8 cellular contexts compared by ENCODE assay signal in genomic region chr13:101942038-101942437, GRCh38.
DNase-seq lines count a peak whose midpoint lies in the region; ATAC-seq, FAIRE-seq and TF ChIP-seq lines count a peak whose summit lies in the region.

No MANE protein-coding gene starts in this region.

- no peaks in the 10 kb centered on the region for H3K4me1 Mint-ChIP-seq in activated CD4-positive, alpha-beta T cell treated with anti-CD3 and anti-CD28 coated beads, Interleukin-2, amount 10 ng/mL, durations not matched to agents 7 days and 5 days
- H3K4me1 Mint-ChIP-seq in activated naive CD8-positive, alpha-beta T cell treated with anti-CD3 and anti-CD28 coated beads, Interleukin-2, amount 50 U/mL, for 24 hours = no peaks in the 10 kb centered on the region

- H3K27ac Mint-ChIP-seq in activated CD4-positive, alpha-beta T cell treated with anti-CD3 and anti-CD28 coated beads, Interleukin-2, amount 10 ng/mL, durations not matched to agents 7 days and 5 days = no peak overlapping the region
- no peak overlapping the region for H3K27ac Mint-ChIP-seq in activated naive CD8-positive, alpha-beta T cell treated with anti-CD3 and anti-CD28 coated beads, Interleukin-2, amount 50 U/mL, for 24 hours

- no peaks in the 10 kb centered on the region for H4K20me1 ChIP-seq in endothelial cell of umbilical vein (replicated peaks; ENCODE audit: control insufficient read depth, extremely low read depth, insufficient read depth, low read length)
- no peaks in the 10 kb centered on the region for H4K20me1 ChIP-seq in neural cell (ENCODE audit: insufficient read depth)

- no peak for TF ChIP-seq EP300 in neural cell (conservative IDR thresholded peaks at IDR 0.05; ENCODE audit: poor library complexity, severe bottlenecking)

- H3K36me3 ChIP-seq in endothelial cell of umbilical vein (ENCODE audit: control insufficient read depth in 2 of 2, extremely low read depth in 1 of 2, insufficient read depth in 2 of 2, low read length in 2 of 2) = no peaks in the 10 kb centered on the region
- H3K36me3 ChIP-seq in neural cell (ENCODE audit: insufficient read depth, low read length) = no peaks in the 10 kb centered on the region

- intact Hi-C loops in endothelial cell of umbilical vein (cut with micrococcal nuclease) = loop anchor here (1.0 kb wide), 2 partner anchors 515 to 614 kb away; no protein-coding TSS in a partner anchor

- no peak overlapping the region for H3K27ac ChIP-seq in endothelial cell of umbilical vein (ENCODE audit: insufficient read depth, low read depth, low read length)
- H3K27ac ChIP-seq in neural cell (ENCODE audit: low read length) = no peak overlapping the region

- H2AFZ ChIP-seq in endothelial cell of umbilical vein (ENCODE audit: low read depth, low read length) = no peak overlapping the region
- H2AFZ ChIP-seq in neural cell (ENCODE audit: low read depth, low read length) = no peak overlapping the region

- TF ChIP-seq RAD21 in neural cell (conservative IDR thresholded peaks at IDR 0.05) = peak; percentile 98

- H3K36me3 Mint-ChIP-seq in activated CD4-positive, alpha-beta T cell treated with anti-CD3 and anti-CD28 coated beads, Interleukin-2, amount 10 ng/mL, durations not matched to agents 7 days and 5 days (ENCODE audit: low read depth) = no peaks in the 10 kb centered on the region
- no peaks in the 10 kb centered on the region for H3K36me3 Mint-ChIP-seq in activated naive CD8-positive, alpha-beta T cell treated with anti-CD3 and anti-CD28 coated beads, Interleukin-2, amount 50 U/mL, for 24 hours (ENCODE audit: low read depth)

- TF ChIP-seq CTCF in endothelial cell of umbilical vein (IDR thresholded peaks at IDR 0.05; ENCODE audit: extremely low read depth in 1 of 2, insufficient read depth in 1 of 2, low read depth in 1 of 2, low read length in 2 of 2) (peak; percentile 37 to 38), neural cell (IDR thresholded peaks at IDR 0.05; ENCODE audit: poor library complexity, severe bottlenecking) (peak; percentile 90)

- peak; percentile 21 for FAIRE-seq in endothelial cell of umbilical vein (lab: Jason Lieb, UNC)

- H3K9me3 Mint-ChIP-seq in activated CD4-positive, alpha-beta T cell treated with anti-CD3 and anti-CD28 coated beads, Interleukin-2, amount 10 ng/mL, durations not matched to agents 7 days and 5 days = peaks cover under 1% of the 10 kb centered on the region
- no peaks in the 10 kb centered on the region for H3K9me3 Mint-ChIP-seq in activated naive CD8-positive, alpha-beta T cell treated with anti-CD3 and anti-CD28 coated beads, Interleukin-2, amount 50 U/mL, for 24 hours

- no peak for TF ChIP-seq POLR2A in endothelial cell of umbilical vein (IDR thresholded peaks at IDR 0.05; ENCODE audit: low read depth, low read length)

- BruUV-seq in endothelial cell of umbilical vein (replicated peaks; lab: Mats Ljungman, UMichigan) = no TSS peak

- peak; percentile 9 for DNase-seq in activated CD4-positive, alpha-beta T cell treated with anti-CD3 and anti-CD28 coated beads, Interleukin-2, amount 10 ng/mL, durations not matched to agents 7 days and 5 days
- no peak for DNase-seq in activated CD4-positive, alpha-beta T cell treated with anti-CD3 and anti-CD28 coated beads for 1 hour
- DNase-seq in NCI-H510A treated with DMSO at 0.1 percent for 48 hours (lab: John Stamatoyannopoulos, UW) (peak; percentile 71), endothelial cell of umbilical vein (ENCODE audit: low read depth, low spot score) (peak; percentile 28), DMS114 treated with DMSO at 0.1 percent for 48 hours (lab: John Stamatoyannopoulos, UW; ENCODE audit: unreplicated experiment) (no peak)
- DNase-seq in activated naive CD8-positive, alpha-beta T cell treated with anti-CD3 and anti-CD28 coated beads, Interleukin-2, amount 50 U/mL, for 24 hours = no peak

- no peaks in the 10 kb centered on the region for H3K27me3 Mint-ChIP-seq in activated CD4-positive, alpha-beta T cell treated with anti-CD3 and anti-CD28 coated beads, Interleukin-2, amount 10 ng/mL, durations not matched to agents 7 days and 5 days
- peaks cover 4% of the 10 kb centered on the region for H3K27me3 Mint-ChIP-seq in activated naive CD8-positive, alpha-beta T cell treated with anti-CD3 and anti-CD28 coated beads, Interleukin-2, amount 50 U/mL, for 24 hours

- dilution Hi-C loops in endothelial cell of umbilical vein (cut with MboI; ENCODE audit: extremely low pct_ligation_motif_present, low sequenced_read_pairs) = no loop called here

- POLR2A ChIA-PET in activated CD4-positive, alpha-beta T cell treated with anti-CD3 and anti-CD28 coated beads, Interleukin-2, amount 10 ng/mL, durations not matched to agents 7 days and 5 days (lab: Charles Lee) = no interaction called here
- POLR2A ChIA-PET in endothelial cell of umbilical vein (lab: Charles Lee) = no interaction called here

- H3K9ac ChIP-seq in endothelial cell of umbilical vein (replicated peaks; ENCODE audit: extremely low read depth, insufficient read depth, low read length) = no peak overlapping the region
- no peak overlapping the region for H3K9ac ChIP-seq in neural cell (ENCODE audit: low read length)

- no peaks in the 10 kb centered on the region for H3K9me1 ChIP-seq in endothelial cell of umbilical vein (replicated peaks; ENCODE audit: control insufficient read depth, extremely low read depth, insufficient read depth, low read length)

- H3K27me3 ChIP-seq in endothelial cell of umbilical vein (ENCODE audit: control insufficient read depth in 2 of 2, insufficient read depth in 2 of 2, low read length in 2 of 2) (no peaks in the 10 kb centered on the region), neural cell (ENCODE audit: insufficient read depth, low read depth, low read length) (no peaks in the 10 kb centered on the region)

- H3K4me2 ChIP-seq in endothelial cell of umbilical vein (ENCODE audit: insufficient read depth, low read length) = no peak overlapping the region
- no peak overlapping the region for H3K4me2 ChIP-seq in neural cell (ENCODE audit: low read length)

- no peak overlapping the region for H3K4me3 Mint-ChIP-seq in activated CD4-positive, alpha-beta T cell treated with anti-CD3 and anti-CD28 coated beads, Interleukin-2, amount 10 ng/mL, durations not matched to agents 7 days and 5 days
- no peak overlapping the region for H3K4me3 Mint-ChIP-seq in activated naive CD8-positive, alpha-beta T cell treated with anti-CD3 and anti-CD28 coated beads, Interleukin-2, amount 50 U/mL, for 24 hours

- H3K4me1 ChIP-seq in endothelial cell of umbilical vein (ENCODE audit: control insufficient read depth, extremely low read depth, insufficient read depth, low read length) = no peaks in the 10 kb centered on the region

- no peaks in the 10 kb centered on the region for H3F3A ChIP-seq in neural cell (ENCODE audit: insufficient read depth, low read length, poor library complexity, severe bottlenecking)

- H3K4me3 ChIP-seq in endothelial cell of umbilical vein (replicated peaks in 1 of 3; ENCODE audit: insufficient read depth in 1 of 3, low read depth in 1 of 3, low read length in 3 of 3) = no peak overlapping the region
- H3K4me3 ChIP-seq in neural cell (ENCODE audit: low read length) = no peak overlapping the region

- H3K9me3 ChIP-seq in endothelial cell of umbilical vein (replicated peaks; ENCODE audit: control insufficient read depth, insufficient read depth, low read length) (no peaks in the 10 kb centered on the region), neural cell (ENCODE audit: low read length) (no peaks in the 10 kb centered on the region)

- H3K79me2 ChIP-seq in endothelial cell of umbilical vein (ENCODE audit: control insufficient read depth, insufficient read depth, low read length) (no peaks in the 10 kb centered on the region), neural cell (replicated peaks; ENCODE audit: insufficient read depth, low read length) (no peaks in the 10 kb centered on the region)

- no peaks in the 10 kb centered on the region for H3K9me2 ChIP-seq in neural cell (ENCODE audit: insufficient read depth, low read length)

- CTCF ChIA-PET in activated CD4-positive, alpha-beta T cell treated with anti-CD3 and anti-CD28 coated beads, Interleukin-2, amount 10 ng/mL, durations not matched to agents 7 days and 5 days (lab: Charles Lee) = no interaction called here
- CTCF ChIA-PET in endothelial cell of umbilical vein (lab: Charles Lee) = interaction anchor here (0.7 to 2.1 kb wide), 10 partner anchors 9 to 904 kb away, joined by 3 to 41 read pairs (median 3); partner anchors contain the start of gene ERCC5

- ATAC-seq in HG03432 (IDR thresholded peaks at IDR 0.05; ENCODE audit: unreplicated experiment) = peak; percentile 58
- ATAC-seq in activated naive CD8-positive, alpha-beta T cell treated with anti-CD3 and anti-CD28 coated beads, Interleukin-2, amount 50 U/mL, for 24 hours = no peak

TF ChIP-seq in endothelial cell of umbilical vein, 7 proteins besides CTCF, POLR2A, EP300 and RAD21 (continues in another document):
- TF ChIP-seq EZH2 (IDR thresholded peaks at IDR 0.05; ENCODE audit: borderline replicate concordance, low read depth, low read length, severe bottlenecking) = no peak
- TF ChIP-seq JUN (IDR thresholded peaks at IDR 0.05; ENCODE audit: borderline replicate concordance, insufficient read depth, insufficient read length, low read depth) = no peak
- no peak for TF ChIP-seq FOS (IDR thresholded peaks at IDR 0.05; ENCODE audit: borderline replicate concordance, insufficient read depth, low read length)
- no peak for TF ChIP-seq MAX (IDR thresholded peaks at IDR 0.05; ENCODE audit: insufficient read depth, insufficient read length)
- no peak for TF ChIP-seq MYC (IDR thresholded peaks at IDR 0.05; ENCODE audit: low read depth, low read length)
- no peak for TF ChIP-seq POLR2AphosphoS5 (IDR thresholded peaks at IDR 0.05; ENCODE audit: insufficient read depth, low read depth, low read length)

TF ChIP-seq in neural cell, 6 proteins besides CTCF, POLR2A, EP300 and RAD21 (continues in another document):
- no peak for TF ChIP-seq TAF1 (IDR thresholded peaks at IDR 0.05; ENCODE audit: low read depth)

Comparison
In these comparisons a context has a peak if more than half of its experiments do, and no peak if none do; other contexts are left out.
1. DNase-seq: peak in activated CD4-positive, alpha-beta T cell treated with anti-CD3 and anti-CD28 coated beads, Interleukin-2, amount 10 ng/mL, durations not matched to agents 7 days and 5 days (single experiment), NCI-H510A treated with DMSO at 0.1 percent for 48 hours (single experiment) and endothelial cell of umbilical vein (single experiment); none in activated CD4-positive, alpha-beta T cell treated with anti-CD3 and anti-CD28 coated beads for 1 hour (single experiment), DMS114 treated with DMSO at 0.1 percent for 48 hours (single experiment) and activated naive CD8-positive, alpha-beta T cell treated with anti-CD3 and anti-CD28 coated beads, Interleukin-2, amount 50 U/mL, for 24 hours (single experiment).